8 cellular contexts compared by ENCODE assay signal in genomic region chr11:8682219-8683114, GRCh38.
DNase-seq lines count a peak whose midpoint lies in the region; ATAC-seq lines count a peak whose summit lies in the region.

Gene RPL27A (plus strand): TSS chr11:8682792. CDS start chr11:8682814, 22 bp downstream.
A gene with protein sequence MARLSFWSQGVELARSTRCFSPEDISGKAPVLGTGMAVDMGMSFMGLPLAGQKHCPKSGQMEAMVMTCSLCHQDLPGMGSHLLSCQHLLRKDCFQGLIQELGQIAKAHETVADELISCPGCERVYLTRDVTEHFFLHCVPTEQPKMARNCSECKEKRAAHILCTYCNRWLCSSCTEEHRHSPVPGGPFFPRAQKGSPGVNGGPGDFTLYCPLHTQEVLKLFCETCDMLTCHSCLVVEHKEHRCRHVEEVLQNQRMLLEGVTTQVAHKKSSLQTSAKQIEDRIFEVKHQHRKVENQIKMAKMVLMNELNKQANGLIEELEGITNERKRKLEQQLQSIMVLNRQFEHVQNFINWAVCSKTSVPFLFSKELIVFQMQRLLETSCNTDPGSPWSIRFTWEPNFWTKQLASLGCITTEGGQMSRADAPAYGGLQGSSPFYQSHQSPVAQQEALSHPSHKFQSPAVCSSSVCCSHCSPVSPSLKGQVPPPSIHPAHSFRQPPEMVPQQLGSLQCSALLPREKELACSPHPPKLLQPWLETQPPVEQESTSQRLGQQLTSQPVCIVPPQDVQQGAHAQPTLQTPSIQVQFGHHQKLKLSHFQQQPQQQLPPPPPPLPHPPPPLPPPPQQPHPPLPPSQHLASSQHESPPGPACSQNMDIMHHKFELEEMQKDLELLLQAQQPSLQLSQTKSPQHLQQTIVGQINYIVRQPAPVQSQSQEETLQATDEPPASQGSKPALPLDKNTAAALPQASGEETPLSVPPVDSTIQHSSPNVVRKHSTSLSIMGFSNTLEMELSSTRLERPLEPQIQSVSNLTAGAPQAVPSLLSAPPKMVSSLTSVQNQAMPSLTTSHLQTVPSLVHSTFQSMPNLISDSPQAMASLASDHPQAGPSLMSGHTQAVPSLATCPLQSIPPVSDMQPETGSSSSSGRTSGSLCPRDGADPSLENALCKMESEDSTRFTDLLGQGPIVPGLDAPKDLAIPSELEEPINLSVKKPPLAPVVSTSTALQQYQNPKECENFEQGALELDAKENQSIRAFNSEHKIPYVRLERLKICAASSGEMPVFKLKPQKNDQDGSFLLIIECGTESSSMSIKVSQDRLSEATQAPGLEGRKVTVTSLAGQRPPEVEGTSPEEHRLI (N-terminal part only) (minus strand): TSS chr11:8682665. CDS start chr11:8672274, 10,391 bp downstream.

- H3K27me3 ChIP-seq in BLaER1 treated with 17β-estradiol and CSF1 and Interleukin-3, amounts not matched to agents 10 nM and 100 nM = no peaks in the 10 kb centered on the region

- peak within 1 kb of the TSS; percentile 97 to 100 (median 99) for H3K9ac ChIP-seq in BLaER1 treated with 17β-estradiol and CSF1 and Interleukin-3, amounts not matched to agents 10 nM and 100 nM

- H3K4me3 ChIP-seq in BLaER1 treated with 17β-estradiol and CSF1 and Interleukin-3, amounts not matched to agents 10 nM and 100 nM = peak within 1 kb of the TSS; percentile 83 to 100 (median 92)

- H3K9me3 ChIP-seq in BLaER1 treated with 17β-estradiol and CSF1 and Interleukin-3, amounts not matched to agents 10 nM and 100 nM (replicated peaks in 1 of 11) = no peaks in the 10 kb centered on the region

- H3K27ac ChIP-seq in BLaER1 treated with 17β-estradiol and CSF1 and Interleukin-3, amounts not matched to agents 10 nM and 100 nM = peak within 1 kb of the TSS; percentile 97 to 100 (median 99)
- H3K27ac ChIP-seq in cingulate gyrus (ENCODE audit: low read depth, low read length) = peak within 1 kb of the TSS; percentile 95

- H3K4me2 ChIP-seq in BLaER1 treated with 17β-estradiol and CSF1 and Interleukin-3, amounts not matched to agents 10 nM and 100 nM = peak within 1 kb of the TSS; percentile 92 to 99 (median 96)

- ATAC-seq in GM19328 (IDR thresholded peaks at IDR 0.05; ENCODE audit: unreplicated experiment) (peak; percentile 93), HG03469 (IDR thresholded peaks at IDR 0.05; ENCODE audit: unreplicated experiment) (peak; percentile 79)

- DNase-seq in NCI-H526 (lab: John Stamatoyannopoulos, UW) (peak; percentile 91 to 99), left kidney (ENCODE audit: low read depth, low spot score) (peak; percentile 99)
- DNase-seq in activated CD4-positive, alpha-beta T cell treated with anti-CD3 and anti-CD28 coated beads for 48 hours = peak; percentile 99
- peak; percentile 98 for DNase-seq in stimulated activated CD4-positive, alpha-beta T cell treated with anti-CD3 and anti-CD28 coated beads, Interleukin-1b, Interleukin-23, amount 100 ng/mL, for 48 hours

- H3K36me3 ChIP-seq in BLaER1 treated with 17β-estradiol and CSF1 and Interleukin-3, amounts not matched to agents 10 nM and 100 nM = peaks cover 40 to 58% (median 43%) of the 10 kb centered on the region in 11 experiments

- peaks cover 39 to 46% (median 45%) of the 10 kb centered on the region in 10 experiments for H3K4me1 ChIP-seq in BLaER1 treated with 17β-estradiol and CSF1 and Interleukin-3, amounts not matched to agents 10 nM and 100 nM

- peaks cover 22 to 44% (median 39%) of the 10 kb centered on the region in 11 experiments; a peak in 20 of 22 replicates for H4K20me1 ChIP-seq in BLaER1 treated with 17β-estradiol and CSF1 and Interleukin-3, amounts not matched to agents 10 nM and 100 nM

Comparison
In these comparisons a context has a peak if more than half of its experiments do, and no peak if none do; other contexts are left out.
1. Peak in every context shown above with its lines: DNase-seq, ATAC-seq, H3K4me3 ChIP-seq and H3K27ac ChIP-seq.